21 cellular contexts compared by ENCODE assay signal in the genomic region with DNA sequence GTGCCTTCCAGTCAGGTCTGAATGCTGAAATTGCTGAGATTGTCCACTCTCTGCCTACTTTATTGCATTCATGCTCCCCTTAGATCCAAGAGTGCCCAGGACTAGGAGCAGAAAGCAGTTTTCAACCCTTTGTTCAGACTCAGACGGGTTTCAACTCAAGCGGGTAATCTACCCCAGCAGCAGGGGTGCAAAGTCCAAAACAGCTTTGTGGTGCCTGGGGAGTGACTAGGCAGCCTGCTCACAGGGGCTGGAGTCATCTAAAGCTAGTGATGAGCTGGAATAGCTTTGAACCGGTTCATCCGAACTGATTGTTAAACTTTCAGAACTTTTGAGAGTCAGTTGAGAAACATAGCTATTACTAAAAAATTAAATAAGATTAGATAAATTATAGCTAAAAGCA.
A peak's percentile ranks its signal among the peaks of the same experiment; 100 is the strongest.
DNase-seq lines count a peak whose midpoint lies in the region; ATAC-seq and TF ChIP-seq lines count a peak whose summit lies in the region.
"Had no signal": no experiment of that assay in that cellular context is flagged by ENCODE, and none has a peak within 500 bp of the region (broad histone marks: within the 10 kb centered on the region; RNA-seq: fewer than 3 reads in every experiment).

No MANE protein-coding gene starts in this region.

- no peaks in the 10 kb centered on the region for H3K9me3 Mint-ChIP-seq in T-helper 1 cell treated with Interleukin-12 subunit alpha and Interleukin-12 subunit beta and Interleukin-4 antibody, amounts not matched to agents 30 μg/mL and 1 μg/mL, for 36 hours
- H3K9me3 Mint-ChIP-seq in effector memory CD8-positive, alpha-beta T cell, result no peaks in the 10 kb centered on the region
- peaks cover 4% of the 10 kb centered on the region for H3K9me3 Mint-ChIP-seq in nephron
- H3K9me3 Mint-ChIP-seq: natural killer cell treated with Interleukin-12 subunit alpha and Interleukin-12 subunit beta and Interleukin-15 and Interleukin-18, amount 100 ng/mL, for 72 hours had no signal

- TF ChIP-seq CTCF in nephron (IDR thresholded peaks at IDR 0.05; ENCODE audit: unreplicated experiment in 3 of 3), result no peak

- H3K36me3 Mint-ChIP-seq in T-helper 1 cell treated with Interleukin-12 subunit alpha and Interleukin-12 subunit beta and Interleukin-4 antibody, amounts not matched to agents 30 μg/mL and 1 μg/mL, for 36 hours (ENCODE audit: low read depth), result peaks cover 9% of the 10 kb centered on the region
- no peaks in the 10 kb centered on the region for H3K36me3 Mint-ChIP-seq in effector memory CD8-positive, alpha-beta T cell (ENCODE audit: insufficient read depth)
- no peaks in the 10 kb centered on the region for H3K36me3 Mint-ChIP-seq in nephron (ENCODE audit: low read depth)
- H3K36me3 Mint-ChIP-seq: natural killer cell treated with Interleukin-12 subunit alpha and Interleukin-12 subunit beta and Interleukin-15 and Interleukin-18, amount 100 ng/mL, for 72 hours had no signal

- H3K4me1 Mint-ChIP-seq in T-helper 1 cell treated with Interleukin-12 subunit alpha and Interleukin-12 subunit beta and Interleukin-4 antibody, amounts not matched to agents 30 μg/mL and 1 μg/mL, for 36 hours (ENCODE audit: low read depth), result peaks cover 63% of the 10 kb centered on the region
- peaks cover 50 to 62% of the 10 kb centered on the region in 2 donors for H3K4me1 Mint-ChIP-seq in effector memory CD8-positive, alpha-beta T cell (ENCODE audit: low read depth in 2 of 2)
- peaks cover 50% of the 10 kb centered on the region for H3K4me1 Mint-ChIP-seq in nephron

- ATAC-seq in effector memory CD8-positive, alpha-beta T cell (replicated peaks), result no peak
- ATAC-seq in HG02870 (IDR thresholded peaks at IDR 0.05; ENCODE audit: unreplicated experiment), result no peak
- ATAC-seq: psoas muscle had no signal

- no peaks in the 10 kb centered on the region for H3K27me3 Mint-ChIP-seq in T-helper 1 cell treated with Interleukin-12 subunit alpha and Interleukin-12 subunit beta and Interleukin-4 antibody, amounts not matched to agents 30 μg/mL and 1 μg/mL, for 36 hours (ENCODE audit: low read depth)
- H3K27me3 Mint-ChIP-seq in effector memory CD8-positive, alpha-beta T cell, result no peaks in the 10 kb centered on the region
- no peaks in the 10 kb centered on the region for H3K27me3 Mint-ChIP-seq in nephron (ENCODE audit: low read depth)
- H3K27me3 Mint-ChIP-seq: natural killer cell treated with Interleukin-12 subunit alpha and Interleukin-12 subunit beta and Interleukin-15 and Interleukin-18, amount 100 ng/mL, for 72 hours had no signal

- DNase-seq in T-helper 1 cell (no peak), HuH-7.5 (ENCODE audit: low spot score) (peak; percentile 70), kidney glomerular epithelial cell (lab: John Stamatoyannopoulos, UW) (no peak), NCI-H524 treated with DMSO at 0.1 percent for 48 hours (lab: John Stamatoyannopoulos, UW) (no peak)
- DNase-seq in effector memory CD8-positive, alpha-beta T cell, result no peak
- DNase-seq: 8988T; activated naive CD4-positive, alpha-beta T cell treated with Interleukin-2 at 50 U/mL for 16 hours; anterior cingulate cortex; central memory CD4-positive, alpha-beta T cell; DMS79 treated with DMSO at 0.1 percent for 48 hours; effector CD4-positive, alpha-beta T cell; mesenchymal stem cell; NCI-H187 treated with DMSO at 0.1 percent for 48 hours; NCI-H446; psoas muscle; spleen; thyroid gland had no signal

- H3K27ac Mint-ChIP-seq in T-helper 1 cell treated with Interleukin-12 subunit alpha and Interleukin-12 subunit beta and Interleukin-4 antibody, amounts not matched to agents 30 μg/mL and 1 μg/mL, for 36 hours, result peak overlapping the region; percentile 93
- H3K27ac Mint-ChIP-seq in effector memory CD8-positive, alpha-beta T cell, result peak overlapping the region; percentile 89 to 93
- H3K27ac Mint-ChIP-seq in nephron, result peak overlapping the region; percentile 16 to 79 (median 39)

- no peak overlapping the region for H3K4me3 Mint-ChIP-seq in T-helper 1 cell treated with Interleukin-12 subunit alpha and Interleukin-12 subunit beta and Interleukin-4 antibody, amounts not matched to agents 30 μg/mL and 1 μg/mL, for 36 hours
- H3K4me3 Mint-ChIP-seq in effector memory CD8-positive, alpha-beta T cell, result peak overlapping the region in 1 of 2 donors; percentile 69
- H3K4me3 Mint-ChIP-seq in nephron, result no peak overlapping the region

Comparison
In these comparisons a context has a peak if more than half of its experiments do, and no peak if none do; other contexts are left out.
1. H3K27ac Mint-ChIP-seq: peak in every context shown above with its lines; median percentile 93 in T-helper 1 cell treated with Interleukin-12 subunit alpha and Interleukin-12 subunit beta and Interleukin-4 antibody, amounts not matched to agents 30 μg/mL and 1 μg/mL, for 36 hours; 91 in effector memory CD8-positive, alpha-beta T cell; 39 in nephron.